Comparison of ENCODE assay signal across 10 cellular contexts in the genomic region with DNA sequence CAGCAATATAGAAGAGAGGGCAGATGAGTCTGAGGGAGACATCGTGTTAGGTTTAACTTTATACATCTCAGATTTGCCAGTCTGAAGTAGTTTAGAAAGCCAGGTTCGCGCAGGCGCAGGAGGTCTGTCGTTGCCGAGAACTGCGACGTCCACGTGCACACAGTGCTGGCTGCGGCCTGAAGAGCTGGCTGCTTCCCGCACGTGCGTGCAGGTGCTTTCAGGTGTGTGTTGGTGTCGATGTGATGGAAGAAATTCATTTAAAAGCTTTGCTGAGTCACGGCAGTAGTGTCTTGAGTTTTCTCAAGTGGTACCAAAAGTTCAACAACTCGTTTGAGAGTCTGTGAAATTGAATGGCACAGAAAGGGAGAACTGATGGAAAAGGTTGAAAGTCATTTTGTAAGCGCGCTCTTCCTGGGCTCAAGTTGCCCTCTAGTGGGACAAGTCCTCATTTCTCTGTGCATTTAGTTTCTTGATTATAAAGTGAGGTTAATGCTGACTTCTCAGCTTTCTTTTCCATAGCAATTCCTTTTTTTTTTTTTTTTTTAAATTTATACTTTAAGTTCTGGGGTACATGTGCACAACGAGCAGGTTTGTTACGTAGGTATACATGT. TPM values are rescaled to one million over a fixed set of nuclear protein-coding genes. Genes with fewer than 3 reads are reported as not detected.
DNase-seq lines count a peak whose midpoint lies in the region; ATAC-seq and TF ChIP-seq lines count a peak whose summit lies in the region.
"Had no signal": no experiment of that assay in that cellular context is flagged by ENCODE, and none has a peak within 500 bp of the region (broad histone marks: within the 10 kb centered on the region; RNA-seq: fewer than 3 reads in every experiment).

No MANE protein-coding gene starts in this region.

- H3K9me3 Mint-ChIP-seq in CD8-positive, alpha-beta T cell: no peaks in the 10 kb centered on the region
- H3K9me3 Mint-ChIP-seq: stimulated activated naive B cell treated with anti-CD40 and anti-IgM and Interleukin-4, amounts not matched to agents 10 μg/mL and 1 μg/mL and 100 μg/mL, for 72 hours had no signal

- TF ChIP-seq POLR2A in HCT116 (IDR thresholded peaks at IDR 0.05; ENCODE audit: borderline replicate concordance, extremely low read depth, insufficient read depth, insufficient read length): no peak
- no peak for TF ChIP-seq POLR2A in vagina (IDR thresholded peaks at IDR 0.05)

- H3K27ac Mint-ChIP-seq in CD8-positive, alpha-beta T cell: peak overlapping the region; percentile 55
- H3K27ac Mint-ChIP-seq: stimulated activated naive B cell treated with anti-CD40 and anti-IgM and Interleukin-4, amounts not matched to agents 10 μg/mL and 1 μg/mL and 100 μg/mL, for 72 hours had no signal

- in situ Hi-C loops in astrocyte of the cerebellum (cut with HindIII; ENCODE audit: low sequenced_read_pairs): no loop called here

- peak; percentile 18 for TF ChIP-seq CTCF in CD8-positive, alpha-beta T cell (IDR thresholded peaks at IDR 0.05)
- TF ChIP-seq CTCF in HCT116 (IDR thresholded peaks at IDR 0.05 in 2 of 3, conservative IDR thresholded peaks at IDR 0.05 in 1 of 3; ENCODE audit: borderline replicate concordance in 1 of 3, insufficient read depth in 1 of 3, low read depth in 2 of 3, low read length in 2 of 3) (peak in 2 of 3 experiments; percentile 26 to 30; a peak in 2 of 6 replicates), astrocyte of the cerebellum (IDR thresholded peaks at IDR 0.05; ENCODE audit: low read depth, low read length, missing control alignments) (peak; percentile 21), lower lobe of right lung (IDR thresholded peaks at IDR 0.05) (no peak), vagina (IDR thresholded peaks at IDR 0.05) (no peak)

- no peaks in the 10 kb centered on the region for H3K27me3 ChIP-seq in CD8-positive, alpha-beta T cell (ENCODE audit: insufficient read depth, low read length)
- H3K27me3 ChIP-seq in HCT116 (ENCODE audit: insufficient read depth, low read length) (no peaks in the 10 kb centered on the region), lower lobe of right lung (ENCODE audit: low read depth) (no peaks in the 10 kb centered on the region), vagina (no peaks in the 10 kb centered on the region)

- H4K20me1 ChIP-seq in HCT116 (ENCODE audit: insufficient read depth): no peaks in the 10 kb centered on the region

- H3K9me2 ChIP-seq in HCT116 (ENCODE audit: insufficient read depth): no peaks in the 10 kb centered on the region

- DNase-seq in CD8-positive, alpha-beta T cell: no peak
- DNase-seq in HCT116 (ENCODE audit: low read depth, low spot score) (no peak), astrocyte of the cerebellum (ENCODE audit: low read depth) (no peak), lower lobe of right lung (peak; percentile 78), iPS-NIHi7 (ENCODE audit: extremely low spot score) (no peak), NCI-H226 (no peak), vagina (ENCODE audit: extremely low spot score in 2 of 2) (no peak)
- DNase-seq: posterior cingulate gyrus; stimulated activated naive B cell treated with anti-CD40 and anti-IgM and Interleukin-4, amounts not matched to agents 10 μg/mL and 1 μg/mL and 100 μg/mL, for 72 hours had no signal

- no peak overlapping the region for H3K4me3 Mint-ChIP-seq in CD8-positive, alpha-beta T cell
- H3K4me3 Mint-ChIP-seq: stimulated activated naive B cell treated with anti-CD40 and anti-IgM and Interleukin-4, amounts not matched to agents 10 μg/mL and 1 μg/mL and 100 μg/mL, for 72 hours had no signal

- intact Hi-C loops in CD8-positive, alpha-beta T cell (cut with DNase I, micrococcal nuclease): loop anchor here in 1 of 2 experiments (5.0 to 10.0 kb wide), 2 partner anchors 33 to 560 kb away; no protein-coding TSS in a partner anchor
- intact Hi-C loops in HCT116 (cut with micrococcal nuclease): no loop called here
- intact Hi-C loops in lower lobe of right lung (cut with DNase I): no loop called here
- intact Hi-C loops in vagina (cut with DNase I): no loop called here

- H3K4me2 ChIP-seq in HCT116 (ENCODE audit: low read length): no peak overlapping the region

- no peak overlapping the region for H3K27ac ChIP-seq in CD8-positive, alpha-beta T cell (ENCODE audit: low read depth, low read length)
- H3K27ac ChIP-seq in HCT116 (ENCODE audit: low read depth, low read length) (no peak overlapping the region), lower lobe of right lung (peak overlapping the region; percentile 5), vagina (no peak overlapping the region)

- POLR2A ChIA-PET in CD8-positive, alpha-beta T cell (lab: Charles Lee): interaction anchor here (0.8 kb wide), 1 partner anchor 26 kb away, joined by 4 read pairs; a partner anchor contains a TSS
- POLR2A ChIA-PET in HCT116 (lab: Charles Lee): no interaction called here

- H3K4me3 ChIP-seq in CD8-positive, alpha-beta T cell (ENCODE audit: low read depth, low read length): no peak overlapping the region
- H3K4me3 ChIP-seq in HCT116 (replicated peaks in 1 of 2; ENCODE audit: low read depth in 1 of 2, low read length in 2 of 2) (no peak overlapping the region), astrocyte of the cerebellum (ENCODE audit: low read depth, low read length) (no peak overlapping the region), lower lobe of right lung (no peak overlapping the region), vagina (no peak overlapping the region)

- no peaks in the 10 kb centered on the region for H3K9me3 ChIP-seq in CD8-positive, alpha-beta T cell (ENCODE audit: low read length)
- H3K9me3 ChIP-seq in HCT116 (ENCODE audit: control insufficient read depth in 1 of 2, insufficient read depth in 1 of 2, low read depth in 1 of 2, low read length in 2 of 2): no peaks in the 10 kb centered on the region
- H3K9me3 ChIP-seq in lower lobe of right lung: no peaks in the 10 kb centered on the region
- H3K9me3 ChIP-seq in vagina: no peaks in the 10 kb centered on the region

- no peaks in the 10 kb centered on the region for H3K27me3 Mint-ChIP-seq in CD8-positive, alpha-beta T cell (ENCODE audit: low read depth)
- H3K27me3 Mint-ChIP-seq: stimulated activated naive B cell treated with anti-CD40 and anti-IgM and Interleukin-4, amounts not matched to agents 10 μg/mL and 1 μg/mL and 100 μg/mL, for 72 hours had no signal

- H3K9ac ChIP-seq in HCT116 (ENCODE audit: low read length): no peak overlapping the region

- H3K4me1 ChIP-seq in CD8-positive, alpha-beta T cell (ENCODE audit: insufficient read depth, low read length): peaks cover 4% of the 10 kb centered on the region
- H3K4me1 ChIP-seq in HCT116 (ENCODE audit: control insufficient read depth in 1 of 2, insufficient read depth in 2 of 2, low read length in 2 of 2) (no peaks in the 10 kb centered on the region), lower lobe of right lung (peaks cover 2% of the 10 kb centered on the region), vagina (peaks cover 6% of the 10 kb centered on the region)

- TF ChIP-seq RAD21 in HCT116 (IDR thresholded peaks at IDR 0.05; ENCODE audit: low read depth): peak; percentile 45; the same call in 1 of the 2 replicates

- H3K79me2 ChIP-seq in HCT116 (ENCODE audit: insufficient read depth, low read length): no peaks in the 10 kb centered on the region

- no TSS peak for BruUV-seq in HCT116 (replicated peaks; lab: Mats Ljungman, UMichigan)

- CTCF ChIA-PET in CD8-positive, alpha-beta T cell (lab: Charles Lee): interaction anchor here (0.8 to 1.6 kb wide), 6 partner anchors 9 to 45 kb away, joined by 3 to 7 read pairs (median 4); no protein-coding TSS in a partner anchor
- CTCF ChIA-PET in HCT116 (lab: Charles Lee): no interaction called here

- peaks cover 12% of the 10 kb centered on the region for H3K36me3 ChIP-seq in CD8-positive, alpha-beta T cell (ENCODE audit: insufficient read depth, low read length)
- peaks cover 4 to 5% of the 10 kb centered on the region in 2 experiments; a peak in 2 of 4 replicates for H3K36me3 ChIP-seq in HCT116 (ENCODE audit: control insufficient read depth in 1 of 2, insufficient read depth in 2 of 2, low read length in 2 of 2)
- peaks cover 67% of the 10 kb centered on the region for H3K36me3 ChIP-seq in lower lobe of right lung
- peaks cover 0 to 46% of the 10 kb centered on the region in 2 donors for H3K36me3 ChIP-seq in vagina

- H3K36me3 Mint-ChIP-seq in CD8-positive, alpha-beta T cell: peaks cover 59% of the 10 kb centered on the region

- H2AFZ ChIP-seq in HCT116 (ENCODE audit: low read depth, low read length, poor library complexity, severe bottlenecking): no peak overlapping the region

- RAD21 ChIA-PET in HCT116 (lab: Charles Lee; ENCODE audit: low non-redundant PET in 1 of 2, low total read pairs in 2 of 2, uncharacterized antibody in 2 of 2, unreplicated experiment in 2 of 2): no interaction called here

- peak; percentile 31 for ATAC-seq in CD8-positive, alpha-beta T cell
- ATAC-seq in HCT116: no peak; the same call in 1 of the 2 replicates
- peak; percentile 91 for ATAC-seq in lower lobe of right lung
- no peak for ATAC-seq in GM21381 (IDR thresholded peaks at IDR 0.05; ENCODE audit: unreplicated experiment)
- ATAC-seq: stimulated activated naive B cell treated with anti-CD40 and anti-IgM and Interleukin-4, amounts not matched to agents 10 μg/mL and 1 μg/mL and 100 μg/mL, for 72 hours had no signal

- H3K4me1 Mint-ChIP-seq in CD8-positive, alpha-beta T cell (ENCODE audit: low read depth): peaks cover 26% of the 10 kb centered on the region

TF ChIP-seq in HCT116, 20 proteins besides CTCF, POLR2A, EP300 and RAD21:
- TF ChIP-seq TCF7L2 (IDR thresholded peaks at IDR 0.05; ENCODE audit: borderline replicate concordance, extremely low read depth, insufficient read depth, insufficient read length) (no peak), ZNF274 (IDR thresholded peaks at IDR 0.05; ENCODE audit: low read depth, low read length) (no peak), EZH2phosphoT487 (IDR thresholded peaks at IDR 0.05; ENCODE audit: borderline replicate concordance) (no peak), FOSL1 (IDR thresholded peaks at IDR 0.05; ENCODE audit: low read depth) (no peak), POLR2AphosphoS5 (IDR thresholded peaks at IDR 0.05; ENCODE audit: low read depth, low read length) (no peak), CBX3 (IDR thresholded peaks at IDR 0.05; ENCODE audit: low read depth) (no peak)
- TF ChIP-seq, protein P1, sequence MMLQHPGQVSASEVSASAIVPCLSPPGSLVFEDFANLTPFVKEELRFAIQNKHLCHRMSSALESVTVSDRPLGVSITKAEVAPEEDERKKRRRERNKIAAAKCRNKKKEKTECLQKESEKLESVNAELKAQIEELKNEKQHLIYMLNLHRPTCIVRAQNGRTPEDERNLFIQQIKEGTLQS (IDR thresholded peaks at IDR 0.05): no peak

RNA-seq across cellular contexts. Expression of a gene that starts 18.7 kb away (rescaled TPM):
- total RNA-seq in CD8-positive, alpha-beta T cell: 10 to 100 TPM; 22.6 to 23.7 TPM
- total RNA-seq in HCT116 (2021; ENCODE audit: unreplicated experiment): 9.1 TPM
- 5.7 and 6.4 TPM in 2 replicates for polyA plus RNA-seq in HCT116 (2012)
- total RNA-seq in lower lobe of right lung: 22.0 TPM
- 16.9 TPM for total RNA-seq in vagina

RNA-seq across cellular contexts. Expression of a gene that starts 25.9 kb away (rescaled TPM):
- 100 to 1,000 TPM; 307 to 317 TPM for total RNA-seq in CD8-positive, alpha-beta T cell
- 37.8 TPM for total RNA-seq in HCT116 (2021; ENCODE audit: unreplicated experiment)
- 25.3 and 27.4 TPM in 2 replicates for polyA plus RNA-seq in HCT116 (2012)
- 49.5 TPM for total RNA-seq in lower lobe of right lung
- total RNA-seq in vagina: 50.3 TPM

RNA-seq across cellular contexts. Expression of a gene that starts 49.2 kb away (rescaled TPM):
- total RNA-seq in CD8-positive, alpha-beta T cell: not detected
- total RNA-seq in HCT116 (2021; ENCODE audit: unreplicated experiment) (not detected), lower lobe of right lung (not detected), vagina (not detected)
- not detected in 2 replicates for polyA plus RNA-seq in HCT116 (2012)

Comparison
In these comparisons a context has a peak if more than half of its experiments do, and no peak if none do; other contexts are left out.
1. ATAC-seq: peak in CD8-positive, alpha-beta T cell (single experiment) and lower lobe of right lung (2 of 2); none in HCT116 (single experiment) and GM21381 (single experiment).
2. CTCF ChIP-seq: peak in CD8-positive, alpha-beta T cell (single experiment), HCT116 (2 of 3) and astrocyte of the cerebellum (single experiment); none in lower lobe of right lung (single experiment) and vagina (0 of 3).